In genomic region chr11:119860561-119861094, GRCh38 we compare ENCODE assay signal across 17 cellular contexts.
"Had no signal": no experiment of that assay in that cellular context is flagged by ENCODE, and none has a peak within 500 bp of the region (broad histone marks: within the 10 kb centered on the region; RNA-seq: fewer than 3 reads in every experiment).

No MANE protein-coding gene starts in this region.

- H3K27me3 ChIP-seq: Peyer's patch had no signal

- H3K4me3 ChIP-seq: Peyer's patch had no signal

- H3K36me3 ChIP-seq: Peyer's patch had no signal

- DNase-seq: activated B cell treated with CpG ODN at 0.5 μM for 24 hours; activated CD4-positive, alpha-beta T cell treated with anti-CD3 and anti-CD28 coated beads for 1 hour; activated CD4-positive, alpha-beta T cell treated with anti-CD3 and anti-CD28 coated beads, Interleukin-2, amount 10 ng/mL, durations not matched to agents 24 days and 14 days; activated CD4-positive, alpha-beta T cell treated with anti-CD3 and anti-CD28 coated beads, Interleukin-2, amount 50 U/mL, for 48 hours; activated CD8-positive, alpha-beta memory T cell treated with anti-CD3 and anti-CD28 coated beads, Interleukin-2, amount 10 ng/mL, durations not matched to agents 7 days and 5 days; activated effector memory CD4-positive, alpha-beta T cell treated with Interleukin-2 at 50 U/mL for 16 hours; activated naive CD4-positive, alpha-beta T cell; activated T-cell treated with anti-CD3 and anti-CD28 coated beads, Interleukin-2, amount 50 U/mL, for 24 hours; Kasumi-1; KBM-7; NCI-H1048; NCI-H2029; NCI-H2107; NCI-H345; NCI-H510A; SHP77 treated with DMSO at 0.1 percent for 48 hours had no signal

- ATAC-seq: activated CD8-positive, alpha-beta memory T cell treated with anti-CD3 and anti-CD28 coated beads, Interleukin-2, amount 10 ng/mL, durations not matched to agents 7 days and 5 days had no signal

- H3K9me3 ChIP-seq: Peyer's patch had no signal

- H3K27ac ChIP-seq: Peyer's patch had no signal
